23 cellular contexts compared by ENCODE assay signal in the genomic region with DNA sequence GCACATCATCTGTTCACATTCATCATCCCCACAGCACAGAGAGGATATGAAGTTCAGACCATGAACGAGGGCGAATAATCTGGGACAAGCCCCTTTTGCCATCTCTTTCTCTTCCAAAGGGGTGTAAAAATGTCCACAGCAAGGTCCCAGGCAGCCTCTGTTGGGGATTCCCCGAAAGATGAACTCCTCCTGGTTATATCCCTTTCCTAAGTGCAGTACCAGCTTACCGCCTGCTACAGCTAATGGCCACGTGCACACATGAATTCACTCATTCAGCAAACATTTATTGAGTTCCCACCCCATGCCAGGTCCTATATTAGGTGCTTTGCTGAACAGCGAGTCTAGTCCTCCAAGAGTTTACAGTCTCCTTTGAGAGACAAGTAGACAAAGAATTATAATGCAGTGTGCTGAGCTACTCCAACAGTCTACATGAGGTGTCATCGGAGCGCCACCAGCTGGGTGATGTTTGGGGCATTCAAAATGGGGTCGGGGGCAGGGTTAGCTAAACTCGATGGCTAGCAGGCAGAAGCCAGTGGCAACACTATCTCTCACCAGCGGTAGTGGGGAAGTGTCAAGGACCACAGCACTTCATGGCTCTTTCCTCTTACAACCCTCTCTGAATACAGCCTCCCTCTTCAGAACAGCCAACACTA.
"Had no signal": no experiment of that assay in that cellular context is flagged by ENCODE, and none has a peak within 500 bp of the region (broad histone marks: within the 10 kb centered on the region; RNA-seq: fewer than 3 reads in every experiment).

No MANE protein-coding gene starts in this region.

- H3K27ac Mint-ChIP-seq: activated CD4-positive, alpha-beta memory T cell treated with anti-CD3 and anti-CD28 coated beads for 36 hours; activated naive CD4-positive, alpha-beta T cell treated with anti-CD3 and anti-CD28 coated beads, Interleukin-2, amount 10 ng/mL, durations not matched to agents 7 days and 5 days; dendritic cell treated with granulocyte-macrophage colony-stimulating factor and Interleukin-4, amounts not matched to agents 40 ng/mL and 50 ng/mL, for 4 days; naive thymus-derived CD4-positive, alpha-beta T cell had no signal

- H3K27ac ChIP-seq: ascending aorta, esophagus muscularis mucosa, gastroesophageal sphincter, heart left ventricle, neutrophil, parathyroid adenoma, sigmoid colon, stomach, upper lobe of left lung, VCaP had no signal

- H3K36me3 Mint-ChIP-seq: activated CD4-positive, alpha-beta memory T cell treated with anti-CD3 and anti-CD28 coated beads for 36 hours; activated naive CD4-positive, alpha-beta T cell treated with anti-CD3 and anti-CD28 coated beads, Interleukin-2, amount 10 ng/mL, durations not matched to agents 7 days and 5 days; naive thymus-derived CD4-positive, alpha-beta T cell; stimulated activated effector memory CD8-positive, alpha-beta T cell treated with anti-CD3 and anti-CD28 coated beads, Interleukin-12 subunit alpha, Interleukin-12 subunit beta, amount 100 ng/mL, for 72 hours had no signal

- H3K9me3 Mint-ChIP-seq: activated CD4-positive, alpha-beta memory T cell treated with anti-CD3 and anti-CD28 coated beads for 36 hours; activated naive CD4-positive, alpha-beta T cell treated with anti-CD3 and anti-CD28 coated beads, Interleukin-2, amount 10 ng/mL, durations not matched to agents 7 days and 5 days; dendritic cell treated with granulocyte-macrophage colony-stimulating factor and Interleukin-4, amounts not matched to agents 40 ng/mL and 50 ng/mL, for 4 days; naive thymus-derived CD4-positive, alpha-beta T cell; stimulated activated effector memory CD8-positive, alpha-beta T cell treated with anti-CD3 and anti-CD28 coated beads, Interleukin-12 subunit alpha, Interleukin-12 subunit beta, amount 100 ng/mL, for 72 hours had no signal

- H3K4me3 ChIP-seq: ascending aorta, esophagus muscularis mucosa, gastroesophageal sphincter, heart left ventricle, sigmoid colon, stomach, upper lobe of left lung had no signal

- DNase-seq: activated CD4-positive, alpha-beta memory T cell treated with anti-CD3 and anti-CD28 coated beads for 36 hours; activated CD4-positive, alpha-beta T cell treated with anti-CD3 and anti-CD28 coated beads for 4 hours; activated CD8-positive, alpha-beta memory T cell treated with anti-CD3 and anti-CD28 coated beads, Interleukin-2, amount 50 U/mL, for 4 hours; activated effector memory CD4-positive, alpha-beta T cell treated with Interleukin-2 at 50 U/mL for 16 hours; activated naive CD4-positive, alpha-beta T cell treated with anti-CD3 and anti-CD28 coated beads, Interleukin-2, amount 10 ng/mL, durations not matched to agents 7 days and 5 days; activated T-cell treated with anti-CD3 and anti-CD28 coated beads, Interleukin-2, amount 50 U/mL, for 48 hours; effector CD8-positive, alpha-beta T cell; mesenchymal stem cell; naive thymus-derived CD4-positive, alpha-beta T cell; sigmoid colon; stimulated activated CD4-positive, alpha-beta T cell treated with anti-CD3 and anti-CD28 coated beads, Interleukin-4, amount 100 ng/mL, for 24 hours; stomach; T-helper 2 cell; upper lobe of left lung had no signal

- H2AFZ ChIP-seq: parathyroid adenoma had no signal

- H3K4me3 Mint-ChIP-seq: activated CD4-positive, alpha-beta memory T cell treated with anti-CD3 and anti-CD28 coated beads for 36 hours; activated naive CD4-positive, alpha-beta T cell treated with anti-CD3 and anti-CD28 coated beads, Interleukin-2, amount 10 ng/mL, durations not matched to agents 7 days and 5 days; dendritic cell treated with granulocyte-macrophage colony-stimulating factor and Interleukin-4, amounts not matched to agents 40 ng/mL and 50 ng/mL, for 4 days; naive thymus-derived CD4-positive, alpha-beta T cell; stimulated activated effector memory CD8-positive, alpha-beta T cell treated with anti-CD3 and anti-CD28 coated beads, Interleukin-12 subunit alpha, Interleukin-12 subunit beta, amount 100 ng/mL, for 72 hours had no signal

- H3K27me3 ChIP-seq: ascending aorta, esophagus muscularis mucosa, heart left ventricle, neutrophil, sigmoid colon, upper lobe of left lung had no signal

- ATAC-seq: gastroesophageal sphincter; heart left ventricle; naive thymus-derived CD4-positive, alpha-beta T cell; stimulated activated effector memory CD8-positive, alpha-beta T cell treated with anti-CD3 and anti-CD28 coated beads, Interleukin-12 subunit alpha, Interleukin-12 subunit beta, amount 100 ng/mL, for 72 hours had no signal

- H3K4me1 ChIP-seq: ascending aorta, gastroesophageal sphincter, parathyroid adenoma, sigmoid colon, upper lobe of left lung had no signal

- H3K36me3 ChIP-seq: ascending aorta, esophagus muscularis mucosa, gastroesophageal sphincter, heart left ventricle, neutrophil, sigmoid colon, stomach, upper lobe of left lung had no signal

- H3K27me3 Mint-ChIP-seq: activated CD4-positive, alpha-beta memory T cell treated with anti-CD3 and anti-CD28 coated beads for 36 hours; dendritic cell treated with granulocyte-macrophage colony-stimulating factor and Interleukin-4, amounts not matched to agents 40 ng/mL and 50 ng/mL, for 4 days had no signal

- H3K9me3 ChIP-seq: ascending aorta, esophagus muscularis mucosa, gastroesophageal sphincter, heart left ventricle, neutrophil, sigmoid colon, stomach, upper lobe of left lung had no signal

- H3K9ac ChIP-seq: parathyroid adenoma had no signal

- H3K4me1 Mint-ChIP-seq: activated naive CD4-positive, alpha-beta T cell treated with anti-CD3 and anti-CD28 coated beads, Interleukin-2, amount 10 ng/mL, durations not matched to agents 7 days and 5 days had no signal
